ENCODE assay signal across 18 cellular contexts in the genomic region with DNA sequence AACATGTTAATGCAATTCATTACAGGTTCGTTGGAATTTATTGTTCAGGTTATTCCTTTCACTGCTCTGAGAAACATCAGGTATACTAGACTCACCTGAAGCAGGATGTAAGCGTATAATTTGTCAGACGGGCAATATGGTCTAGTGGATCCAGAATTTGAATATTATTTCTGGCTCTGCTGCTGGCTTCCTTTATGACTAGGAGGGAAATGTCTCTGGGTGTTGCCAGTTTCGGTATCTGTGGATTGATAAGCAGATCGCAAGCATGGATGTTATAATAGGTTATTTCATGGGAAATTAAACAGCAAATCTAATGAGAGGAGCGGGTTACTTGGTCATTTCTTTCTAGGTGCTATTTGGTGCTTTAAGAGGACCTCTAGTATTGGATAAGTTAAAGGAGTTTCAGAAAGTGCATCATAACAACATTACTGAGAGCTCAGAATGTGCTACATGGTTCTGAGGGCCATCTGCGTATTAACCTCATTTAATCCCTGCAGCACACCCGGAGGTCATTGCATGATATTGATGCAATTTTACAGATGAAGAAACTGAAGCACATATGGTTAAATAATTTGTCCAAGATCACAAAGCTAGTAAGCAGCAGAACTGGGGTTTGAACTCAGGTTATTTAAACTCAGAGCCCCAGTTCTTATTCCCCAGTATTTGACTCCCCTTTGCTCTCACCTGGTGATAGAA. TPM values are rescaled to one million over a fixed set of nuclear protein-coding genes. Genes with fewer than 3 reads are reported as not detected.
DNase-seq lines count a peak whose midpoint lies in the region; ATAC-seq, FAIRE-seq and TF ChIP-seq lines count a peak whose summit lies in the region.
"Had no signal": no experiment of that assay in that cellular context is flagged by ENCODE, and none has a peak within 500 bp of the region (broad histone marks: within the 10 kb centered on the region; RNA-seq: fewer than 3 reads in every experiment).

No MANE protein-coding gene starts in this region.

- H3K79me2 ChIP-seq in Loucy (ENCODE audit: insufficient read depth, low read length) (no peaks in the 10 kb centered on the region), GM12878 (ENCODE audit: control insufficient read depth, insufficient read depth, low read length) (peaks cover 15% of the 10 kb centered on the region; the same call in 1 of the 2 replicates)

- H3K36me3 ChIP-seq in Loucy (ENCODE audit: insufficient read depth, low read length) (no peaks in the 10 kb centered on the region), GM12878 (ENCODE audit: control insufficient read depth in 2 of 2, insufficient read depth in 2 of 2, low read length in 1 of 2) (no peaks in the 10 kb centered on the region), brain microvascular endothelial cell (replicated peaks) (no peaks in the 10 kb centered on the region), heart left ventricle (no peaks in the 10 kb centered on the region)
- H3K36me3 ChIP-seq: HAP-1, pancreas had no signal

- no TSS peak for BruUV-seq in GM12878 (replicated peaks; lab: Mats Ljungman, UMichigan)

- TF ChIP-seq CTCF in Loucy (conservative IDR thresholded peaks at IDR 0.05; ENCODE audit: low read length) (peak; percentile 33), GM12878 (IDR thresholded peaks at IDR 0.05 in 2 of 3, conservative IDR thresholded peaks at IDR 0.05 in 1 of 3; ENCODE audit: control insufficient read depth in 2 of 3, extremely low read depth in 1 of 3, insufficient read depth in 1 of 3, low read depth in 3 of 3, low read length in 3 of 3) (no peak), brain microvascular endothelial cell (IDR thresholded peaks at IDR 0.05; ENCODE audit: low read depth, low read length, missing control alignments) (no peak), heart left ventricle (IDR thresholded peaks at IDR 0.05) (no peak)

- peaks cover 14% of the 10 kb centered on the region for H3K4me1 ChIP-seq in Loucy (ENCODE audit: insufficient read depth, low read length, poor library complexity, severe bottlenecking)
- H3K4me1 ChIP-seq in GM12878 (ENCODE audit: control insufficient read depth, insufficient read depth, low read length): peaks cover 67% of the 10 kb centered on the region
- peaks cover 0 to 14% (median 4%) of the 10 kb centered on the region in 12 donors for H3K4me1 ChIP-seq in heart left ventricle
- H3K4me1 ChIP-seq: HAP-1, pancreas, testis had no signal

- 0 out of 2 replicates have a peak, but pooled peaks cover 3% of the 10 kb centered on the region for H3F3A ChIP-seq in Loucy (ENCODE audit: low read depth)

- WGBS in GM12878 (ENCODE audit: insufficient coverage, insufficient replicate concordance, low lambda C conversion rate, missing lambda C conversion rate): 7% methylated on average over 8 of the region's 8 CpGs
- WGBS in heart left ventricle, 4 donors: 73 to 84% (median 81%) methylated on average over 8 of the region's 8 CpGs

- H3K27me3 ChIP-seq in Loucy (ENCODE audit: insufficient read depth, low read length, poor library complexity, severe bottlenecking) (no peaks in the 10 kb centered on the region), GM12878 (replicated peaks in 1 of 2; ENCODE audit: control insufficient read depth in 2 of 2, insufficient read depth in 2 of 2, low read length in 1 of 2) (no peaks in the 10 kb centered on the region), brain microvascular endothelial cell (replicated peaks) (no peaks in the 10 kb centered on the region), heart left ventricle (no peaks in the 10 kb centered on the region)
- H3K27me3 ChIP-seq: pancreas, testis had no signal

- H3K9me3 ChIP-seq in Loucy (ENCODE audit: insufficient read depth, low read depth, low read length) (no peaks in the 10 kb centered on the region), GM12878 (replicated peaks; ENCODE audit: control insufficient read depth, insufficient read depth, low read length) (no peaks in the 10 kb centered on the region; the same call in 2 of the 3 replicates), heart left ventricle (no peaks in the 10 kb centered on the region)
- H3K9me3 ChIP-seq: HAP-1, pancreas, testis had no signal

- FAIRE-seq in GM12878 (lab: Jason Lieb, UNC): peak; percentile 13
- FAIRE-seq: pancreas, small intestine had no signal

- POLR2A ChIA-PET in GM12878 (lab: Charles Lee): interaction anchor here (0.6 to 10.0 kb wide), 7 partner anchors 10 to 173 kb away, joined by 3 to 297 read pairs (median 6); a partner anchor contains a TSS

- 0 out of 4 replicates have a peak, but pooled peaks of 1 of the 2 experiments have one; percentile 34 for TF ChIP-seq EP300 in GM12878 (IDR thresholded peaks at IDR 0.05; ENCODE audit: borderline replicate concordance in 1 of 2, control insufficient read depth in 1 of 2, low read depth in 2 of 2, low read length in 2 of 2)

- CTCF ChIA-PET in GM12878 (lab: Yijun Ruan, JAX): interaction anchor here (0.7 to 12.0 kb wide), 14 partner anchors 9 to 159 kb away, joined by 3 to 141 read pairs (median 6); a partner anchor contains a TSS

- no peak for TF ChIP-seq RAD21 in GM12878 (IDR thresholded peaks at IDR 0.05; ENCODE audit: insufficient read depth, low read depth, low read length)

- no peaks in the 10 kb centered on the region for H3K9me2 ChIP-seq in Loucy (replicated peaks; ENCODE audit: low read depth, low read length)

- H4K20me1 ChIP-seq in Loucy (ENCODE audit: insufficient read depth, low read length, poor library complexity, severe bottlenecking) (no peaks in the 10 kb centered on the region), GM12878 (ENCODE audit: control insufficient read depth, insufficient read depth) (no peaks in the 10 kb centered on the region)

- peak; percentile 7 for TF ChIP-seq POLR2A in GM18951 (IDR thresholded peaks at IDR 0.05; ENCODE audit: extremely low read depth, insufficient read depth, insufficient read length)
- TF ChIP-seq POLR2A in GM12878 (IDR thresholded peaks at IDR 0.05; ENCODE audit: low read depth, low read length): no peak
- TF ChIP-seq POLR2A in heart left ventricle (IDR thresholded peaks at IDR 0.05): no peak

- H3K4me3 ChIP-seq in GM08714 (ENCODE audit: low read length) (peak overlapping the region; percentile 32; the same call in 1 of the 2 replicates), Loucy (ENCODE audit: low read length, poor library complexity, severe bottlenecking) (no peak overlapping the region), GM12878 (peak overlapping the region; percentile 65), brain microvascular endothelial cell (ENCODE audit: low read depth, low read length) (no peak overlapping the region), heart left ventricle (no peak overlapping the region)
- H3K4me3 ChIP-seq: HAP-1, pancreas, testis had no signal

- H2AFZ ChIP-seq in Loucy (ENCODE audit: low read length) (no peak overlapping the region), GM12878 (ENCODE audit: control insufficient read depth, low read depth, low read length) (0 out of 2 replicates have a peak overlapping the region, but pooled peaks have one; percentile 18)

- DNase-seq in GM12878 (ENCODE audit: low read depth, low spot score) (no peak), brain microvascular endothelial cell (no peak), heart left ventricle (no peak), Right ventricle myocardium superior (no peak)
- no peak for DNase-seq in activated CD4-positive, alpha-beta T cell treated with anti-CD3 and anti-CD28 coated beads, Interleukin-2, amount 50 U/mL, for 1 hour
- DNase-seq: activated naive CD4-positive, alpha-beta T cell treated with Interleukin-2 at 50 U/mL for 16 hours; cortex of kidney; pancreas; small intestine; stimulated activated CD4-positive, alpha-beta T cell treated with anti-CD3 and anti-CD28 coated beads, Interleukin-4, amount 100 ng/mL, for 4 hours; testis had no signal

- in situ Hi-C loops in GM18951 (cut with MboI; ENCODE audit: low sequenced_read_pairs, unreplicated experiment): no loop called here
- in situ Hi-C loops in GM12878 (cut with MboI): no loop called here
- in situ Hi-C loops in brain microvascular endothelial cell (cut with HindIII; ENCODE audit: low pct_ligation_motif_present, low sequenced_read_pairs): loop anchor here (25.0 kb wide), 1 partner anchor 141 kb away; no protein-coding TSS in a partner anchor

- intact Hi-C loops in GM12878 (cut with micrococcal nuclease; ENCODE audit: unreplicated experiment): loop anchor here (2.0 kb wide), 1 partner anchor 45 kb away; no protein-coding TSS in a partner anchor
- intact Hi-C loops in heart left ventricle (cut with DNase I): loop anchor here in 1 of 10 donors (10.0 kb wide), 1 partner anchor 399 kb away; no protein-coding TSS in a partner anchor
- intact Hi-C loops in Right ventricle myocardium superior (cut with DNase I): no loop called here

- RAD21 ChIA-PET in GM12878 (lab: Charles Lee; ENCODE audit: unreplicated experiment): interaction anchor here (0.8 to 13.0 kb wide), 16 partner anchors 9 to 178 kb away, joined by 3 to 462 read pairs (median 8); a partner anchor contains a TSS

- H3K4me2 ChIP-seq in Loucy (ENCODE audit: low read depth, low read length, poor library complexity, severe bottlenecking) (no peak overlapping the region), GM12878 (ENCODE audit: control insufficient read depth, insufficient read depth) (peak overlapping the region; percentile 98)

- SMC1A ChIA-PET in GM12878 (lab: Charles Lee; ENCODE audit: uncharacterized antibody, unreplicated experiment): interaction anchor here (0.6 to 12.8 kb wide), 25 partner anchors 9 to 337 kb away, joined by 3 to 526 read pairs (median 5); a partner anchor contains a TSS

- H3K27ac ChIP-seq in GM12878 (ENCODE audit: control insufficient read depth, insufficient read depth) (peak overlapping the region; percentile 84), brain microvascular endothelial cell (no peak overlapping the region), heart left ventricle (no peak overlapping the region)
- H3K27ac ChIP-seq: epithelial cell of prostate, pancreas, testis had no signal

- peak; percentile 26 for ATAC-seq in GM12878
- ATAC-seq in heart left ventricle: no peak
- ATAC-seq in Right ventricle myocardium superior (ENCODE audit: poor library complexity): no peak
- ATAC-seq: activated CD4-positive, CD25-positive, alpha-beta regulatory T cell treated with anti-CD3 and anti-CD28 coated beads, Interleukin-2, amount 50 U/mL, for 24 hours; pancreas; Right ventricle myocardium inferior had no signal

- H3K9ac ChIP-seq in Loucy (ENCODE audit: low read depth, low read length, poor library complexity, severe bottlenecking) (no peak overlapping the region), GM12878 (ENCODE audit: control insufficient read depth, insufficient read depth, low read length) (peak overlapping the region; percentile 36; the same call in 1 of the 2 replicates)

RNA-seq across cellular contexts. Expression of a gene that starts 47.3 kb away (rescaled TPM):
- 74.1 and 84.6 TPM in 2 replicates for total RNA-seq in GM12878 (2013; cell fraction: nucleolus; rRNA removed)
- total RNA-seq in GM12878 (2014; rRNA removed) (89.3 and 106 TPM in 2 replicates), GM12878 (2014; rRNA removed; fragmentation: Illumina TruSeq; extraction: Trizol) (122 and 123 TPM in 2 replicates), GM12878 (2021) (187 and 203 TPM in 2 replicates), heart left ventricle (10 to 100 TPM in 2 of 9 donors, 1 to 10 TPM in 7; 1.5 to 28.9 (median 5.6) TPM), Right ventricle myocardium superior (5.1 TPM)
- 14.8 TPM for polyA plus RNA-seq in GM12878 (2011; ENCODE audit: low read depth)
- polyA plus RNA-seq in GM12878 (2011; rRNA removed) (31.2 and 47.4 TPM in 2 replicates), GM12878 (2014; fragmentation: Illumina TruSeq; extraction: Trizol) (74.4 and 107 TPM in 2 replicates), GM12878 (2014; fragmentation: Nextera tagmentation; extraction: Ambion mirVana) (10 to 100 TPM; 26.2 to 38.1 TPM), GM12878 (2014; rRNA removed) (44.6 and 50.4 TPM in 2 replicates), GM12878 (2016; fragmentation: Nextera tagmentation; extraction: Ambion mirVana) (100 to 1,000 TPM; 153 to 162 TPM), heart left ventricle (1 to 10 TPM in 1 of 2 donors, under 1 TPM in 1; 0.57 to 2.4 TPM)
- 10.6 and 17.6 TPM in 2 replicates for polyA plus RNA-seq in GM12878 (2011; cell fraction: cytosol; rRNA removed)
- 15.1 and 18.7 TPM in 2 replicates for polyA plus RNA-seq in GM12878 (2011; cell fraction: nucleus; rRNA removed)
- polyA plus RNA-seq in GM12878 (2012): 21.9 and 34.6 TPM in 2 replicates
- 61.8 and 62.7 TPM in 2 replicates for polyA minus RNA-seq in GM12878 (2011; rRNA and poly(A)+ RNA removed)
- polyA minus RNA-seq in GM12878 (2011; cell fraction: cytosol; rRNA and poly(A)+ RNA removed): 35.9 and 38.3 TPM in 2 replicates
- 27.0 and 40.6 TPM in 2 replicates for polyA minus RNA-seq in GM12878 (2011; cell fraction: nucleus; rRNA and poly(A)+ RNA removed)

Comparison
In these comparisons a context has a peak if more than half of its experiments do, and no peak if none do; other contexts are left out.
1. H3K4me3 ChIP-seq: peak in GM08714 (single experiment) and GM12878 (single experiment); none in Loucy (single experiment), brain microvascular endothelial cell (single experiment) and heart left ventricle (0 of 12).